Comparison of ENCODE assay signal across 14 cellular contexts in genomic region chr2:160375037-160375436, GRCh38.
DNase-seq lines count a peak whose midpoint lies in the region; ATAC-seq and TF ChIP-seq lines count a peak whose summit lies in the region.
"Had no signal": no experiment of that assay in that cellular context is flagged by ENCODE, and none has a peak within 500 bp of the region (broad histone marks: within the 10 kb centered on the region; RNA-seq: fewer than 3 reads in every experiment).

No MANE protein-coding gene starts in this region.

- no peak overlapping the region for H3K4me3 ChIP-seq in Karpas-422 (ENCODE audit: low read length)
- H3K4me3 ChIP-seq in choroid plexus epithelial cell (ENCODE audit: low read depth, low read length) = no peak overlapping the region
- H3K4me3 ChIP-seq in hepatocyte = no peak overlapping the region
- no peak overlapping the region for H3K4me3 ChIP-seq in subcutaneous abdominal adipose tissue (ENCODE audit: low read depth in 1 of 5, low read length in 5 of 5)
- H3K4me3 ChIP-seq: GM12878 had no signal

- H4K20me1 ChIP-seq in Karpas-422 (ENCODE audit: insufficient read depth, low read depth, low read length) (no peaks in the 10 kb centered on the region), hepatocyte (ENCODE audit: insufficient read depth, poor library complexity, severe bottlenecking) (peaks cover 46% of the 10 kb centered on the region)

- peak; percentile 4 for DNase-seq in Karpas-422
- peak; percentile 90 for DNase-seq in choroid plexus epithelial cell (ENCODE audit: low read depth)
- no peak for DNase-seq in hepatocyte (ENCODE audit: low spot score)
- no peak for DNase-seq in hepatic stellate cell (ENCODE audit: low spot score)
- DNase-seq in kidney glomerular epithelial cell (lab: John Stamatoyannopoulos, UW) = no peak
- DNase-seq: activated CD4-positive, alpha-beta memory T cell treated with anti-CD3 and anti-CD28 coated beads, Interleukin-2, amount 10 ng/mL, durations not matched to agents 7 days and 5 days; activated naive CD8-positive, alpha-beta T cell treated with anti-CD3 and anti-CD28 coated beads, Interleukin-2, amount 10 ng/mL, durations not matched to agents 7 days and 5 days; effector CD4-positive, alpha-beta T cell; KBM-7; stimulated activated CD4-positive, alpha-beta T cell treated with anti-CD3 and anti-CD28 coated beads, Interleukin-15, amount 100 ng/mL, for 24 hours; T-helper 2 cell had no signal

- H3K9ac ChIP-seq in Karpas-422 (ENCODE audit: low read length) = no peak overlapping the region
- H3K9ac ChIP-seq in subcutaneous abdominal adipose tissue (ENCODE audit: low read length in 5 of 5) = peak overlapping the region in 1 of 5 donors; percentile 46

- no peaks in the 10 kb centered on the region for H3K36me3 ChIP-seq in Karpas-422 (ENCODE audit: insufficient read depth, low read length)
- no peaks in the 10 kb centered on the region for H3K36me3 ChIP-seq in hepatocyte (replicated peaks; ENCODE audit: insufficient read depth, low read depth)
- H3K36me3 ChIP-seq in subcutaneous abdominal adipose tissue (ENCODE audit: control insufficient read depth in 5 of 5, insufficient read depth in 5 of 5, low read length in 5 of 5) = no peaks in the 10 kb centered on the region

- H3K9me2 ChIP-seq in Karpas-422 (replicated peaks; ENCODE audit: insufficient read depth, low read length) (no peaks in the 10 kb centered on the region), hepatocyte (replicated peaks; ENCODE audit: insufficient read depth) (no peaks in the 10 kb centered on the region)

- H2AFZ ChIP-seq in Karpas-422 (ENCODE audit: low read length) (no peak overlapping the region), hepatocyte (no peak overlapping the region)

- no peak overlapping the region for H3K27ac ChIP-seq in Karpas-422 (ENCODE audit: low read length)
- peak overlapping the region; percentile 75 for H3K27ac ChIP-seq in hepatocyte
- H3K27ac ChIP-seq in subcutaneous abdominal adipose tissue (ENCODE audit: low read depth, low read length) = peak overlapping the region; percentile 76

- no peak for ATAC-seq in HG02973 (IDR thresholded peaks at IDR 0.05; ENCODE audit: unreplicated experiment)
- ATAC-seq: GM12878 had no signal

- H3K4me2 ChIP-seq in Karpas-422 (ENCODE audit: low read depth, low read length, poor library complexity, severe bottlenecking) (no peak overlapping the region), hepatocyte (peak overlapping the region; percentile 35)

- H3K4me1 ChIP-seq in Karpas-422 (ENCODE audit: low read length) (no peaks in the 10 kb centered on the region), hepatocyte (ENCODE audit: insufficient read depth) (peaks cover 22% of the 10 kb centered on the region), subcutaneous abdominal adipose tissue (ENCODE audit: control insufficient read depth in 5 of 5, insufficient read depth in 5 of 5, low read length in 5 of 5) (peaks cover 21 to 91% (median 82%) of the 10 kb centered on the region in 5 donors)

- no peaks in the 10 kb centered on the region for H3K27me3 ChIP-seq in Karpas-422 (ENCODE audit: low read length)
- H3K27me3 ChIP-seq in hepatocyte = no peaks in the 10 kb centered on the region
- no peaks in the 10 kb centered on the region for H3K27me3 ChIP-seq in subcutaneous abdominal adipose tissue (ENCODE audit: control insufficient read depth in 5 of 5, insufficient read depth in 4 of 5, low read length in 5 of 5)

- WGBS in hepatocyte (ENCODE audit: low lambda C conversion rate, missing lambda C conversion rate) = 87% methylated on average over 4 of the region's 4 CpGs

- TF ChIP-seq CTCF in choroid plexus epithelial cell (conservative IDR thresholded peaks at IDR 0.05; ENCODE audit: low read depth, low read length) (no peak), hepatocyte (IDR thresholded peaks at IDR 0.05; ENCODE audit: poor library complexity) (no peak)

- H3K9me3 ChIP-seq in Karpas-422 (ENCODE audit: low read length) (no peaks in the 10 kb centered on the region), hepatocyte (ENCODE audit: low read depth) (no peaks in the 10 kb centered on the region), subcutaneous abdominal adipose tissue (ENCODE audit: control insufficient read depth in 5 of 5, low read length in 5 of 5) (no peaks in the 10 kb centered on the region)

- H3K79me2 ChIP-seq in Karpas-422 (ENCODE audit: low read length) (no peaks in the 10 kb centered on the region), hepatocyte (peaks cover 100% of the 10 kb centered on the region)

Comparison
In these comparisons a context has a peak if more than half of its experiments do, and no peak if none do; other contexts are left out.
1. DNase-seq: peak in Karpas-422 (single experiment) and choroid plexus epithelial cell (single experiment); none in hepatocyte (single experiment), hepatic stellate cell (single experiment) and kidney glomerular epithelial cell (single experiment).